Comparison of ENCODE assay signal across 8 cellular contexts in the genomic region with DNA sequence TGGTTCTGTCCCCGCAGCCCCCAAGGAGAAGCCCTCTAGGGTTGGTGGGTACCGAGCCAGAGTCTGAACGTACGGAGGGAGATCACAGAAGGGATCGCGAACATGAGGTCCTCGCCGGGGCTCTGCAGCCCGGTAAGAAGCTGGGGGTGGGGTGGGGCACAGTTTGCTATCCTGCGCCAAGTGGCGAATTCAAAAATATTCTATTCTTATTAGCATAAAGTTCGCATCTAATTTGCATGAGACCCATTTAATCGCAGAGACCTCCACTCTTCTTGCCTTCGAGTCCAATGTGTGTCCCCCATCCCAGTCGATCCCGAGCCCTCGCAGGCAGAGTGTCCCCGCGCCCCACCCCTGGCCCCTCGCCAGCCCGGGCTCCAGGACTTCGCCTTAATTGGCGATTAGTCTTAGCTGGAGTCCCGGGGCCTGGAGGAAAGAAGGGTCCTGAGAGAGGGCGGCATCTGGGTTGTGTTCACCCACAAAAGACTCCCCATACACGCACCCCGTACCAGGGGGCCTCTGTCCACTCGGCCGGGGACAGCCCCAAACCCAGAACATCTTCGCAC. TPM values are rescaled to one million over a fixed set of nuclear protein-coding genes. Genes with fewer than 3 reads are reported as not detected.
DNase-seq lines count a peak whose midpoint lies in the region; ATAC-seq and TF ChIP-seq lines count a peak whose summit lies in the region.

No MANE protein-coding gene starts in this region.

- TF ChIP-seq CTCF in Panc1 (IDR thresholded peaks at IDR 0.05) (no peak), fibroblast of pulmonary artery (IDR thresholded peaks at IDR 0.05; ENCODE audit: low read length, missing control alignments) (no peak), omental fat pad (IDR thresholded peaks at IDR 0.05) (no peak)

- peaks cover 19% of the 10 kb centered on the region for H3K4me1 ChIP-seq in CD4-positive, CD25-positive, alpha-beta regulatory T cell (ENCODE audit: control insufficient read depth, insufficient read depth, low read length, poor library complexity, severe bottlenecking)
- peaks cover 9% of the 10 kb centered on the region for H3K4me1 ChIP-seq in Panc1 (ENCODE audit: control insufficient read depth, insufficient read depth, low read length)

- intact Hi-C loops in Panc1 (cut with micrococcal nuclease; ENCODE audit: unreplicated experiment) = no loop called here

- H3K9me3 ChIP-seq in CD4-positive, CD25-positive, alpha-beta regulatory T cell (ENCODE audit: control insufficient read depth in 2 of 2, low read length in 2 of 2) = no peaks in the 10 kb centered on the region
- no peaks in the 10 kb centered on the region for H3K9me3 ChIP-seq in Panc1 (ENCODE audit: control insufficient read depth, insufficient read depth, low read depth, low read length)

- no peak overlapping the region for H3K27ac Mint-ChIP-seq in CD4-positive, CD25-positive, alpha-beta regulatory T cell

- DNase-seq in CD4-positive, CD25-positive, alpha-beta regulatory T cell = no peak
- DNase-seq in Panc1 (ENCODE audit: low read depth, low spot score) = no peak
- DNase-seq in fibroblast of pulmonary artery (ENCODE audit: low read depth) = no peak
- DNase-seq in omental fat pad (ENCODE audit: low spot score) = no peak
- no peak for DNase-seq in GOT3 (lab: John Stamatoyannopoulos, UW)
- DNase-seq in NCI-H446 (lab: John Stamatoyannopoulos, UW) = no peak
- no peak for DNase-seq in SHP77 treated with DMSO at 0.1 percent for 48 hours (lab: John Stamatoyannopoulos, UW)
- no peak for DNase-seq in H4 (ENCODE audit: low spot score)

- H3K27me3 Mint-ChIP-seq in CD4-positive, CD25-positive, alpha-beta regulatory T cell = peaks cover 44% of the 10 kb centered on the region

- peaks cover 0 to 4% (median 0%) of the 10 kb centered on the region in 7 donors for H3K9me3 Mint-ChIP-seq in CD4-positive, CD25-positive, alpha-beta regulatory T cell

- ATAC-seq in CD4-positive, CD25-positive, alpha-beta regulatory T cell (ENCODE audit: low read depth in 2 of 2) = no peak
- ATAC-seq in Panc1 (no peak), omental fat pad (ENCODE audit: low FRiP score) (peak; percentile 25)

- peaks cover 3% of the 10 kb centered on the region for H3K27me3 ChIP-seq in CD4-positive, CD25-positive, alpha-beta regulatory T cell (ENCODE audit: control insufficient read depth, insufficient read depth, low read length)
- H3K27me3 ChIP-seq in Panc1 (ENCODE audit: control insufficient read depth, insufficient read depth, low read length) = no peaks in the 10 kb centered on the region

- H3K4me3 Mint-ChIP-seq in CD4-positive, CD25-positive, alpha-beta regulatory T cell = peak overlapping the region; percentile 78 to 91 (median 80)

- peaks cover 5% of the 10 kb centered on the region for H3K36me3 Mint-ChIP-seq in CD4-positive, CD25-positive, alpha-beta regulatory T cell

- H3K36me3 ChIP-seq in CD4-positive, CD25-positive, alpha-beta regulatory T cell (ENCODE audit: control insufficient read depth, insufficient read depth, low read length) = peaks cover 2% of the 10 kb centered on the region
- H3K36me3 ChIP-seq in Panc1 (ENCODE audit: control insufficient read depth, insufficient read depth, low read length) = no peaks in the 10 kb centered on the region

- peaks cover 0 to 21% (median 3%) of the 10 kb centered on the region in 4 donors for H3K4me1 Mint-ChIP-seq in CD4-positive, CD25-positive, alpha-beta regulatory T cell

- no peak overlapping the region for H3K4me3 ChIP-seq in CD4-positive, CD25-positive, alpha-beta regulatory T cell (ENCODE audit: low read depth, low read length)
- H3K4me3 ChIP-seq in Panc1 (ENCODE audit: low read depth in 2 of 2, low read length in 2 of 2) = peak overlapping the region; percentile 59 to 62
- peak overlapping the region; percentile 65 for H3K4me3 ChIP-seq in fibroblast of pulmonary artery (replicated peaks; ENCODE audit: low read depth, low read length)

- in situ Hi-C loops in Panc1 (cut with HindIII; ENCODE audit: low pct_unique_long_range_greater_than_20kb, low sequenced_read_pairs) = no loop called here

- no TSS peak for BruUV-seq in Panc1 (replicated peaks; lab: Mats Ljungman, UMichigan)

- CTCF ChIA-PET in Panc1 (lab: Charles Lee) = interaction anchor here (0.9 kb wide), 1 partner anchor 27 kb away, joined by 3 read pairs; no protein-coding TSS in a partner anchor

- no peak overlapping the region for H3K27ac ChIP-seq in CD4-positive, CD25-positive, alpha-beta regulatory T cell (ENCODE audit: insufficient read depth, low read length, poor library complexity, severe bottlenecking)
- peak overlapping the region; percentile 44; the same call in 1 of the 2 replicates for H3K27ac ChIP-seq in Panc1 (ENCODE audit: low read length)

- POLR2A ChIA-PET in Panc1 (lab: Charles Lee) = no interaction called here

RNA-seq across cellular contexts. Expression of gene ARHGEF25, which starts 0.6 kb away (rescaled TPM):
- total RNA-seq in CD4-positive, CD25-positive, alpha-beta regulatory T cell = 0.64 TPM
- not detected for polyA plus RNA-seq in CD4-positive, CD25-positive, alpha-beta regulatory T cell
- total RNA-seq in Panc1 (2021; ENCODE audit: unreplicated experiment) (10.5 TPM), omental fat pad (10 to 100 TPM; 14.7 to 28.8 (median 20.0) TPM)
- 25.5 TPM for polyA plus RNA-seq in Panc1 (2012; ENCODE audit: insufficient read length)
- total RNA-seq in H4 (2014; rRNA removed; shearing (Covaris generic)) = 8.5 and 11.7 TPM in 2 replicates

RNA-seq across cellular contexts. Expression of gene DTX3, which starts 6.0 kb away (rescaled TPM):
- total RNA-seq in CD4-positive, CD25-positive, alpha-beta regulatory T cell = 31.2 TPM
- 1 to 10 TPM; 3.4 to 7.4 (median 5.1) TPM for polyA plus RNA-seq in CD4-positive, CD25-positive, alpha-beta regulatory T cell
- 37.8 TPM for total RNA-seq in Panc1 (2021; ENCODE audit: unreplicated experiment)
- 55.1 TPM for polyA plus RNA-seq in Panc1 (2012; ENCODE audit: insufficient read length)
- 10 to 100 TPM in 3 of 4 donors, 1 to 10 TPM in 1; 8.0 to 21.7 (median 13.3) TPM for total RNA-seq in omental fat pad
- total RNA-seq in H4 (2014; rRNA removed; shearing (Covaris generic)) = 7.3 and 10.7 TPM in 2 replicates

RNA-seq across cellular contexts. Expression of gene PIP4K2C, which starts 19.6 kb away (rescaled TPM):
- total RNA-seq in CD4-positive, CD25-positive, alpha-beta regulatory T cell = 35.8 TPM
- 10 to 100 TPM; 24.6 to 38.6 (median 30.2) TPM for polyA plus RNA-seq in CD4-positive, CD25-positive, alpha-beta regulatory T cell
- total RNA-seq in Panc1 (2021; ENCODE audit: unreplicated experiment) (62.6 TPM), omental fat pad (10 to 100 TPM; 16.9 to 21.3 (median 17.6) TPM)
- 41.7 TPM for polyA plus RNA-seq in Panc1 (2012; ENCODE audit: insufficient read length)
- 24.4 and 27.2 TPM in 2 replicates for total RNA-seq in H4 (2014; rRNA removed; shearing (Covaris generic))

RNA-seq across cellular contexts. Expression of gene B4GALNT1, which starts 22.4 kb away (rescaled TPM):
- not detected for total RNA-seq in CD4-positive, CD25-positive, alpha-beta regulatory T cell
- polyA plus RNA-seq in CD4-positive, CD25-positive, alpha-beta regulatory T cell = not detected
- total RNA-seq in Panc1 (2021; ENCODE audit: unreplicated experiment) = 48.6 TPM
- polyA plus RNA-seq in Panc1 (2012; ENCODE audit: insufficient read length) = 44.0 TPM
- 1 to 10 TPM in 2 of 4 donors, under 1 TPM in 2; 0.36 to 3.0 (median 1.0) TPM for total RNA-seq in omental fat pad
- 64.3 and 77.3 TPM in 2 replicates for total RNA-seq in H4 (2014; rRNA removed; shearing (Covaris generic))
